ENCODE assay signal across 34 cellular contexts in the genomic region with DNA sequence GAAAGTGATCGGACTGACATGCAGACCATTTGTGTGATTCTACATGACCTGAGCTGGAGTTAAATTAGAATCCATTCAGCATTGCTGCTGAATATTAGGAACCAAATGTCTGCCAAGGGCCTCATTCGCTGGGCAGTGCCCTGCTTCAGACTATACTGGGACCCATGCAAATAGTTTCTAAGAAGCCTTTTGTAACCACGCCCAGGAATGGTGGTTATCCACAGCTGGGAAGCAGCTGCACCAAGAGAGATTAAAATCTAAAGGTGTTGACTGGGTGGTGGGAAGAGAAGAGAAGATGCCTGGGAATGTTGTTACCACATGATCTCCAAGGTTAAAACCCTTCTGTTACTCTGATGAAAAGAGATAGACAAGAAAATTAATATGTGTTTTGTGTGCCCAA.
"Had no signal": no experiment of that assay in that cellular context is flagged by ENCODE, and none has a peak within 500 bp of the region (broad histone marks: within the 10 kb centered on the region; RNA-seq: fewer than 3 reads in every experiment).

No MANE protein-coding gene starts in this region.

- H3K9me3 Mint-ChIP-seq: activated B cell treated with CpG ODN at 0.5 μM for 24 hours; activated CD8-positive, alpha-beta T cell treated with anti-CD3 and anti-CD28 coated beads for 36 hours; activated naive CD4-positive, alpha-beta T cell treated with anti-CD3 and anti-CD28 coated beads, Interleukin-2, amount 10 ng/mL, durations not matched to agents 7 days and 5 days; activated naive CD8-positive, alpha-beta T cell treated with anti-CD3 and anti-CD28 coated beads, Interleukin-2, amount 10 ng/mL, durations not matched to agents 7 days and 5 days; activated T-helper 1 cell treated with anti-CD3 and anti-CD28 coated beads, Interleukin-12 subunit alpha, Interleukin-12 subunit beta, Interleukin-2, Interleukin-4 antibody, amounts not matched to agents 30 ng/mL and 10 ng/mL and 1 ng/mL, durations not matched to agents 14 hours and 24 hours and 36 hours; activated T-helper 2 cell treated with anti-CD3 and anti-CD28 coated beads, Interferon-gamma antibody, Interleukin-2, Interleukin-4, amounts not matched to agents 10 μg/mL and 5 μg/mL and 100 μg/mL, durations not matched to agents 14 hours and 24 hours and 36 hours; dendritic cell treated with granulocyte-macrophage colony-stimulating factor and Interleukin-4, amounts not matched to agents 40 ng/mL and 50 ng/mL, for 4 days; T-helper 2 cell treated with Interferon-gamma antibody and Interleukin-4, amounts not matched to agents 5 μg/mL and 100 μg/mL, for 36 hours had no signal

- H3K36me3 ChIP-seq: brain microvascular endothelial cell, WERI-Rb-1 had no signal

- H3K4me1 Mint-ChIP-seq: activated B cell treated with CpG ODN at 0.5 μM for 24 hours; activated naive CD4-positive, alpha-beta T cell treated with anti-CD3 and anti-CD28 coated beads, Interleukin-2, amount 10 ng/mL, durations not matched to agents 7 days and 5 days; activated naive CD8-positive, alpha-beta T cell treated with anti-CD3 and anti-CD28 coated beads, Interleukin-2, amount 10 ng/mL, durations not matched to agents 7 days and 5 days; central memory CD8-positive, alpha-beta T cell; T-helper 17 cell had no signal

- H3K4me3 Mint-ChIP-seq: activated B cell treated with CpG ODN at 0.5 μM for 24 hours; activated CD8-positive, alpha-beta T cell treated with anti-CD3 and anti-CD28 coated beads for 36 hours; activated naive CD4-positive, alpha-beta T cell treated with anti-CD3 and anti-CD28 coated beads, Interleukin-2, amount 10 ng/mL, durations not matched to agents 7 days and 5 days; activated naive CD8-positive, alpha-beta T cell treated with anti-CD3 and anti-CD28 coated beads, Interleukin-2, amount 10 ng/mL, durations not matched to agents 7 days and 5 days; activated T-helper 1 cell treated with anti-CD3 and anti-CD28 coated beads, Interleukin-12 subunit alpha, Interleukin-12 subunit beta, Interleukin-2, Interleukin-4 antibody, amounts not matched to agents 30 ng/mL and 10 ng/mL and 1 ng/mL, durations not matched to agents 14 hours and 24 hours and 36 hours; central memory CD8-positive, alpha-beta T cell; dendritic cell treated with granulocyte-macrophage colony-stimulating factor and Interleukin-4, amounts not matched to agents 40 ng/mL and 50 ng/mL, for 4 days; endodermal cell; T-helper 17 cell; T-helper 2 cell treated with Interferon-gamma antibody and Interleukin-4, amounts not matched to agents 5 μg/mL and 100 μg/mL, for 36 hours had no signal

- H3K4me3 ChIP-seq: coronary artery, dorsolateral prefrontal cortex had no signal

- H3K27me3 ChIP-seq: brain microvascular endothelial cell had no signal

- FAIRE-seq: astrocyte, bronchial epithelial cell, frontal cortex had no signal

- DNase-seq: activated B cell treated with CpG ODN at 0.5 μM for 24 hours; activated CD4-positive, alpha-beta T cell treated with anti-CD3 and anti-CD28 coated beads for 48 hours; activated CD4-positive, alpha-beta T cell treated with anti-CD3 and anti-CD28 coated beads, Interleukin-2, amount 50 U/mL, for 1 hour; activated CD4-positive, alpha-beta T cell treated with anti-CD3 and anti-CD28 coated beads, Interleukin-2, amount 50 U/mL, for 48 hours; activated CD8-positive, alpha-beta memory T cell treated with anti-CD3 and anti-CD28 coated beads for 24 hours; activated CD8-positive, alpha-beta memory T cell treated with anti-CD3 and anti-CD28 coated beads, Interleukin-2, amount 50 U/mL, for 4 hours; activated CD8-positive, alpha-beta T cell treated with anti-CD3 and anti-CD28 coated beads for 36 hours; activated effector memory CD4-positive, alpha-beta T cell treated with anti-CD3 and anti-CD28 coated beads, Interleukin-2, amount 50 U/mL, for 16 hours; activated naive CD4-positive, alpha-beta T cell; activated naive CD4-positive, alpha-beta T cell treated with anti-CD3 and anti-CD28 coated beads, Interleukin-2, amount 10 ng/mL, durations not matched to agents 7 days and 5 days; activated naive CD8-positive, alpha-beta T cell treated with anti-CD3 and anti-CD28 coated beads, Interleukin-2, amount 10 ng/mL, durations not matched to agents 7 days and 5 days; activated T-cell treated with anti-CD3 and anti-CD28 coated beads, Interleukin-2, amount 50 U/mL, for 1 hour; activated T-cell treated with anti-CD3 and anti-CD28 coated beads, Interleukin-2, amount 50 U/mL, for 48 hours; brain microvascular endothelial cell; dorsolateral prefrontal cortex; effector memory CD4-positive, alpha-beta T cell; endodermal cell; foreskin fibroblast; T-helper 1 cell; T-helper 17 cell; T1000; WERI-Rb-1 had no signal

- ATAC-seq: activated CD4-positive, CD25-positive, alpha-beta regulatory T cell treated with anti-CD3 and anti-CD28 coated beads, Interleukin-2, amount 50 U/mL, for 24 hours; activated CD8-positive, alpha-beta T cell treated with anti-CD3 and anti-CD28 coated beads for 36 hours; activated naive CD4-positive, alpha-beta T cell treated with anti-CD3 and anti-CD28 coated beads, Interleukin-2, amount 50 U/mL, for 72 hours; esophagus mucosa; T-helper 17 cell had no signal

- H3K27me3 Mint-ChIP-seq: activated naive CD4-positive, alpha-beta T cell treated with anti-CD3 and anti-CD28 coated beads, Interleukin-2, amount 10 ng/mL, durations not matched to agents 7 days and 5 days; activated naive CD8-positive, alpha-beta T cell treated with anti-CD3 and anti-CD28 coated beads, Interleukin-2, amount 10 ng/mL, durations not matched to agents 7 days and 5 days; dendritic cell treated with granulocyte-macrophage colony-stimulating factor and Interleukin-4, amounts not matched to agents 40 ng/mL and 50 ng/mL, for 4 days had no signal

- H3K27ac Mint-ChIP-seq: activated B cell treated with CpG ODN at 0.5 μM for 24 hours; activated CD8-positive, alpha-beta T cell treated with anti-CD3 and anti-CD28 coated beads for 36 hours; activated naive CD4-positive, alpha-beta T cell treated with anti-CD3 and anti-CD28 coated beads, Interleukin-2, amount 10 ng/mL, durations not matched to agents 7 days and 5 days; activated naive CD4-positive, alpha-beta T cell treated with anti-CD3 and anti-CD28 coated beads, Interleukin-2, amount 50 U/mL, for 72 hours; activated naive CD8-positive, alpha-beta T cell treated with anti-CD3 and anti-CD28 coated beads, Interleukin-2, amount 10 ng/mL, durations not matched to agents 7 days and 5 days; activated T-helper 1 cell treated with anti-CD3 and anti-CD28 coated beads, Interleukin-12 subunit alpha, Interleukin-12 subunit beta, Interleukin-2, Interleukin-4 antibody, amounts not matched to agents 30 ng/mL and 10 ng/mL and 1 ng/mL, durations not matched to agents 14 hours and 24 hours and 36 hours; activated T-helper 2 cell treated with anti-CD3 and anti-CD28 coated beads, Interferon-gamma antibody, Interleukin-2, Interleukin-4, amounts not matched to agents 10 μg/mL and 5 μg/mL and 100 μg/mL, durations not matched to agents 14 hours and 24 hours and 36 hours; dendritic cell treated with granulocyte-macrophage colony-stimulating factor and Interleukin-4, amounts not matched to agents 40 ng/mL and 50 ng/mL, for 4 days; endodermal cell; T-helper 17 cell; T-helper 2 cell treated with Interferon-gamma antibody and Interleukin-4, amounts not matched to agents 5 μg/mL and 100 μg/mL, for 36 hours had no signal

- H3K27ac ChIP-seq: brain microvascular endothelial cell, coronary artery, dorsolateral prefrontal cortex, WERI-Rb-1 had no signal

- H3K36me3 Mint-ChIP-seq: activated naive CD4-positive, alpha-beta T cell treated with anti-CD3 and anti-CD28 coated beads, Interleukin-2, amount 10 ng/mL, durations not matched to agents 7 days and 5 days; activated naive CD4-positive, alpha-beta T cell treated with anti-CD3 and anti-CD28 coated beads, Interleukin-2, amount 50 U/mL, for 72 hours; activated naive CD8-positive, alpha-beta T cell treated with anti-CD3 and anti-CD28 coated beads, Interleukin-2, amount 10 ng/mL, durations not matched to agents 7 days and 5 days had no signal
